9 cellular contexts compared by ENCODE assay signal in the genomic region with DNA sequence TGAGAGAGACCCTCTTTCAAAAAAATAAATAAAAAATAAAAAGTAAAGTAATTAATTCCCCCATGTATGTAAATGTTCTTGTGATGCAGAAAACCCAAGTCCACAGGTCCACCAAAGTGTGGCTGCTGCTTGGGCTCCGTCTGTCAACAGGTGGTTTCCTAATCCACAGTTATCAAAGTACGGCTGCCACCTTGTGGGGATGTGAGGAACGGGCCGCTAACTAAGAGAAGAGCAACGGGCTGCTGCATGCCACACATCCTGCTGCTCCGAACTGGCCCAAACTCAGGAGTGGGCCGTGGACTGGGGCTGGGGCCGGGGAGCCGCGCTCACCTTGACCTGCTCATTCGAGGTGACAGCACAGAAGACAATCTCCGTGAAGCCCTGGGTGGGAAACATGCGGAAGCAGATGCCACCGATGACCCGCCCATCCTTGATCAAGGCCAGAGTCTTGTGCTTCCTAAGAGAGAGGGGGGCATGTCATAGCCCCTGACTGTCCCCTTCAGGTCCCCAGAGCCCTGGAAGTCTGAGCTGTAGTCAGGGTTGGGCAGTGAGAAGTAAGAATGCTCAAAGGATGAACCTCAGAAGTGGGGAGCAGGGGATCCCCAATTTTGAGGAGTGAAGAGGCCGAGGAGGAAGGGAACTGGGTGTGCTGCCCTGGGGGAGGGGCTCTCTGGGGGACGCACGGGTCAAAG. TPM values are rescaled to one million over a fixed set of nuclear protein-coding genes. Genes with fewer than 3 reads are reported as not detected.
DNase-seq lines count a peak whose midpoint lies in the region; ATAC-seq, FAIRE-seq and TF ChIP-seq lines count a peak whose summit lies in the region.
"Had no signal": no experiment of that assay in that cellular context is flagged by ENCODE, and none has a peak within 500 bp of the region (broad histone marks: within the 10 kb centered on the region; RNA-seq: fewer than 3 reads in every experiment).

No MANE protein-coding gene starts in this region.

- H3K4me2 ChIP-seq in SU-DHL-6 (ENCODE audit: low read depth, low read length, poor library complexity, severe bottlenecking): peak overlapping the region; percentile 48

- intact Hi-C loops in head of caudate nucleus (cut with DNase I): loop anchor here (10.0 kb wide), 1 partner anchor 152 kb away; the partner anchor contains the start of gene CNP

- H3K36me3 ChIP-seq in GM06990 (ENCODE audit: control insufficient read depth, insufficient read depth, low read length): peaks cover 13% of the 10 kb centered on the region
- H3K36me3 ChIP-seq in SU-DHL-6 (ENCODE audit: low read length): no peaks in the 10 kb centered on the region

- DNase-seq in GM06990 (ENCODE audit: extremely low read depth, insufficient read length) (peak; percentile 72), NCI-H1417 treated with DMSO at 0.1 percent for 48 hours (lab: John Stamatoyannopoulos, UW) (peak; percentile 30), head of caudate nucleus (peak; percentile 65 to 92 (median 84)), progenitor cell of endocrine pancreas (ENCODE audit: low spot score, unreplicated experiment) (peak; percentile 65), urothelium cell line (ENCODE audit: low spot score) (peak; percentile 79)

- peak overlapping the region; percentile 47 for H3K27ac Mint-ChIP-seq in activated naive CD4-positive, alpha-beta T cell treated with anti-CD3 and anti-CD28 coated beads, Interleukin-2, amount 50 U/mL, for 24 hours
- H3K27ac Mint-ChIP-seq in progenitor cell of endocrine pancreas: peak overlapping the region; percentile 3

- H3K4me1 Mint-ChIP-seq in activated naive CD4-positive, alpha-beta T cell treated with anti-CD3 and anti-CD28 coated beads, Interleukin-2, amount 50 U/mL, for 24 hours: peaks cover 50% of the 10 kb centered on the region
- peaks cover 4% of the 10 kb centered on the region for H3K4me1 Mint-ChIP-seq in progenitor cell of endocrine pancreas (ENCODE audit: low read depth)

- TF ChIP-seq CTCF in GM06990 (IDR thresholded peaks at IDR 0.05; ENCODE audit: insufficient read depth, low read length, poor library complexity, severe bottlenecking) (peak; percentile 86), SU-DHL-6 (IDR thresholded peaks at IDR 0.05; ENCODE audit: insufficient read depth, low read length, poor library complexity, severe bottlenecking) (peak; percentile 74), progenitor cell of endocrine pancreas (IDR thresholded peaks at IDR 0.05; ENCODE audit: unreplicated experiment) (peak; percentile 81)

- no peaks in the 10 kb centered on the region for H3K79me2 ChIP-seq in SU-DHL-6 (ENCODE audit: insufficient read depth, low read length)

- H3K4me3 ChIP-seq in GM06990 (replicated peaks; ENCODE audit: low read depth, low read length) (no peak overlapping the region), SU-DHL-6 (ENCODE audit: insufficient read depth, low read length, poor library complexity, severe bottlenecking) (no peak overlapping the region)

- H3K27me3 ChIP-seq in GM06990 (replicated peaks; ENCODE audit: control insufficient read depth, insufficient read depth, low read length) (no peaks in the 10 kb centered on the region), SU-DHL-6 (ENCODE audit: low read length) (no peaks in the 10 kb centered on the region)

- peak; percentile 92 for FAIRE-seq in urothelium cell line (lab: Jason Lieb, UNC)

- no peaks in the 10 kb centered on the region for H4K20me1 ChIP-seq in SU-DHL-6 (ENCODE audit: low read depth, low read length)

- H3K9me2 ChIP-seq in SU-DHL-6 (replicated peaks; ENCODE audit: insufficient read depth, low read length): no peaks in the 10 kb centered on the region

- peak overlapping the region; percentile 72; the same call in 1 of the 2 replicates for H3K27ac ChIP-seq in SU-DHL-6 (ENCODE audit: low read depth, low read length)

- H3K9ac ChIP-seq in SU-DHL-6 (ENCODE audit: low read length): no peak overlapping the region

- H3K4me3 Mint-ChIP-seq in activated naive CD4-positive, alpha-beta T cell treated with anti-CD3 and anti-CD28 coated beads, Interleukin-2, amount 50 U/mL, for 24 hours: no peak overlapping the region
- no peak overlapping the region for H3K4me3 Mint-ChIP-seq in progenitor cell of endocrine pancreas (ENCODE audit: low read depth)

- H3K27me3 Mint-ChIP-seq in activated naive CD4-positive, alpha-beta T cell treated with anti-CD3 and anti-CD28 coated beads, Interleukin-2, amount 50 U/mL, for 24 hours: no peaks in the 10 kb centered on the region
- H3K27me3 Mint-ChIP-seq in progenitor cell of endocrine pancreas: no peaks in the 10 kb centered on the region

- H3K9me3 Mint-ChIP-seq in activated naive CD4-positive, alpha-beta T cell treated with anti-CD3 and anti-CD28 coated beads, Interleukin-2, amount 50 U/mL, for 24 hours: no peaks in the 10 kb centered on the region
- no peaks in the 10 kb centered on the region for H3K9me3 Mint-ChIP-seq in progenitor cell of endocrine pancreas (ENCODE audit: low read depth)

- no peak overlapping the region for H2AFZ ChIP-seq in SU-DHL-6 (ENCODE audit: low read depth, low read length, severe bottlenecking)

- peaks cover 13% of the 10 kb centered on the region for H3K36me3 Mint-ChIP-seq in activated naive CD4-positive, alpha-beta T cell treated with anti-CD3 and anti-CD28 coated beads, Interleukin-2, amount 50 U/mL, for 24 hours
- peaks cover 4% of the 10 kb centered on the region for H3K36me3 Mint-ChIP-seq in progenitor cell of endocrine pancreas (ENCODE audit: insufficient read depth)

- no peaks in the 10 kb centered on the region for H3K9me3 ChIP-seq in SU-DHL-6 (ENCODE audit: insufficient read depth, low read length)

- H3F3A ChIP-seq in SU-DHL-6 (ENCODE audit: insufficient read depth): peaks cover 11% of the 10 kb centered on the region

- ATAC-seq in GM19324 (IDR thresholded peaks at IDR 0.05; ENCODE audit: low FRiP score, unreplicated experiment): no peak

RNA-seq across cellular contexts. Expression of gene KAT2A, which starts 4.3 kb away (rescaled TPM):
- total RNA-seq in progenitor cell of endocrine pancreas: 40.1 and 43.2 TPM in 2 replicates

RNA-seq across cellular contexts. Expression of gene DHX58, which starts 4.3 kb away (rescaled TPM):
- 0.42 and 0.43 TPM in 2 replicates for total RNA-seq in progenitor cell of endocrine pancreas

RNA-seq across cellular contexts. Expression of gene HSPB9, which starts 5.8 kb away (rescaled TPM):
- total RNA-seq in progenitor cell of endocrine pancreas: 0.16 TPM in 1 of 2 replicates, not detected in the other
- total RNA-seq: glomerular endothelial cell had no signal

RNA-seq across cellular contexts. Expression of gene ZNF385C, which starts 18.6 kb away (rescaled TPM):
- 2.7 TPM in 2 replicates for total RNA-seq in progenitor cell of endocrine pancreas
- total RNA-seq: glomerular endothelial cell had no signal

RNA-seq across cellular contexts. Expression of gene RAB5C, which starts 37.9 kb away (rescaled TPM):
- 68.8 and 70.3 TPM in 2 replicates for total RNA-seq in progenitor cell of endocrine pancreas

Comparison
In these comparisons a context has a peak if more than half of its experiments do, and no peak if none do; other contexts are left out.
1. DNase-seq: peak in every context shown above with its lines; median percentile 84 in head of caudate nucleus; 79 in urothelium cell line; 72 in GM06990; 65 in progenitor cell of endocrine pancreas; 30 in NCI-H1417 treated with DMSO at 0.1 percent for 48 hours.